1 cellular context compared by ENCODE assay signal in genomic region chrX:24124227-24124799, GRCh38.
TF ChIP-seq lines count a peak whose summit lies in the region.

No MANE protein-coding gene starts in this region.

TF ChIP-seq in HEK293, 187 proteins besides CTCF, POLR2A, EP300 and RAD21 (continued from another document and continues in another):
- no peak for TF ChIP-seq ZNF362 (tag by site-specific recombination; IDR thresholded peaks at IDR 0.05)
- no peak for TF ChIP-seq ZBTB26 (tag by site-specific recombination; optimal IDR thresholded peaks at IDR 0.05)
- TF ChIP-seq BCL11B (tag by site-specific recombination; IDR thresholded peaks at IDR 0.05; ENCODE audit: low read depth) = no peak
- TF ChIP-seq ZNF157 (tag by site-specific recombination; IDR thresholded peaks at IDR 0.05) = no peak
- TF ChIP-seq ZNF677 (tag by site-specific recombination; IDR thresholded peaks at IDR 0.05) = no peak
- no peak for TF ChIP-seq ZNF335 (tag by site-specific recombination; conservative IDR thresholded peaks at IDR 0.05)
- TF ChIP-seq SCRT1 (tag by site-specific recombination; IDR thresholded peaks at IDR 0.05; ENCODE audit: borderline replicate concordance) = peak; percentile 92
- no peak for TF ChIP-seq ZNF433 (tag by site-specific recombination; IDR thresholded peaks at IDR 0.05; ENCODE audit: low read depth)
- no peak for TF ChIP-seq ZNF704 (tag by site-specific recombination; IDR thresholded peaks at IDR 0.05)
- no peak for TF ChIP-seq GLI2 (tag by site-specific recombination; IDR thresholded peaks at IDR 0.05; ENCODE audit: borderline replicate concordance, low read depth)
- TF ChIP-seq ZNF792 (tag by site-specific recombination; IDR thresholded peaks at IDR 0.05) = no peak
- no peak for TF ChIP-seq ZNF624 (tag by site-specific recombination; IDR thresholded peaks at IDR 0.05)
- TF ChIP-seq ZNF473 (tag by site-specific recombination; IDR thresholded peaks at IDR 0.05) = no peak
- TF ChIP-seq ZNF354C (tag by site-specific recombination; IDR thresholded peaks at IDR 0.05; ENCODE audit: borderline replicate concordance, low read depth) = no peak
- no peak for TF ChIP-seq ZFP37 (tag by site-specific recombination; IDR thresholded peaks at IDR 0.05)
- no peak for TF ChIP-seq SP7 (tag by site-specific recombination; IDR thresholded peaks at IDR 0.05)
- no peak for TF ChIP-seq ZNF175 (tag by site-specific recombination; IDR thresholded peaks at IDR 0.05)
- no peak for TF ChIP-seq RBAK (tag by site-specific recombination; IDR thresholded peaks at IDR 0.05)
- TF ChIP-seq HOXA7 (CRISPR knock-in tag; IDR thresholded peaks at IDR 0.05; ENCODE audit: borderline replicate concordance) = no peak
- TF ChIP-seq ZNF16 (tag by site-specific recombination; IDR thresholded peaks at IDR 0.05; ENCODE audit: low read depth) = no peak
- no peak for TF ChIP-seq ZNF10 (tag by site-specific recombination; IDR thresholded peaks at IDR 0.05)
- TF ChIP-seq ZNF488 (tag by site-specific recombination; IDR thresholded peaks at IDR 0.05) = no peak
- TF ChIP-seq ZNF248 (tag by site-specific recombination; IDR thresholded peaks at IDR 0.05) = no peak
- TF ChIP-seq ZNF155 (tag by site-specific recombination; IDR thresholded peaks at IDR 0.05) = no peak
- no peak for TF ChIP-seq ZNF280D (tag by site-specific recombination; IDR thresholded peaks at IDR 0.05)
- no peak for TF ChIP-seq ZNF350 (tag by site-specific recombination; IDR thresholded peaks at IDR 0.05)
- TF ChIP-seq ZNF140 (tag by site-specific recombination; IDR thresholded peaks at IDR 0.05) = no peak
- TF ChIP-seq ZBTB10 (tag by site-specific recombination; IDR thresholded peaks at IDR 0.05) = no peak
- TF ChIP-seq SCRT2 (tag by site-specific recombination; IDR thresholded peaks at IDR 0.05) = peak; percentile 90
- TF ChIP-seq ZNF518A (tag by site-specific recombination; conservative IDR thresholded peaks at IDR 0.05; ENCODE audit: low read depth) = no peak
- no peak for TF ChIP-seq GLIS1 (tag by site-specific recombination; IDR thresholded peaks at IDR 0.05)
- no peak for TF ChIP-seq TRIM28 (IDR thresholded peaks at IDR 0.05; ENCODE audit: borderline replicate concordance, low read length)
- TF ChIP-seq ZNF843 (tag by site-specific recombination; IDR thresholded peaks at IDR 0.05) = peak; percentile 56; the same call in 1 of the 2 replicates
- no peak for TF ChIP-seq PATZ1 (tag by site-specific recombination; IDR thresholded peaks at IDR 0.05)
- TF ChIP-seq ZNF580 (tag by site-specific recombination; IDR thresholded peaks at IDR 0.05) = no peak
- TF ChIP-seq YY2 (tag by site-specific recombination; IDR thresholded peaks at IDR 0.05) = no peak
- no peak for TF ChIP-seq ZNF24 (tag by site-specific recombination; IDR thresholded peaks at IDR 0.05)
- TF ChIP-seq ZNF18 (tag by site-specific recombination; IDR thresholded peaks at IDR 0.05) = peak; percentile 95
- no peak for TF ChIP-seq ZNF23 (tag by site-specific recombination; IDR thresholded peaks at IDR 0.05; ENCODE audit: borderline replicate concordance)
- no peak for TF ChIP-seq ZBTB1 (tag by site-specific recombination; IDR thresholded peaks at IDR 0.05)
- no peak for TF ChIP-seq IKZF3 (tag by site-specific recombination; IDR thresholded peaks at IDR 0.05)
- TF ChIP-seq ZNF791 (tag by site-specific recombination; IDR thresholded peaks at IDR 0.05) = no peak
- TF ChIP-seq ZBTB48 (tag by site-specific recombination; IDR thresholded peaks at IDR 0.05) = no peak
- TF ChIP-seq ZNF561 (tag by site-specific recombination; IDR thresholded peaks at IDR 0.05; ENCODE audit: borderline replicate concordance) = 0 out of 2 replicates have a peak, but pooled peaks have one; percentile 35
